8 cellular contexts compared by ENCODE assay signal in the genomic region with DNA sequence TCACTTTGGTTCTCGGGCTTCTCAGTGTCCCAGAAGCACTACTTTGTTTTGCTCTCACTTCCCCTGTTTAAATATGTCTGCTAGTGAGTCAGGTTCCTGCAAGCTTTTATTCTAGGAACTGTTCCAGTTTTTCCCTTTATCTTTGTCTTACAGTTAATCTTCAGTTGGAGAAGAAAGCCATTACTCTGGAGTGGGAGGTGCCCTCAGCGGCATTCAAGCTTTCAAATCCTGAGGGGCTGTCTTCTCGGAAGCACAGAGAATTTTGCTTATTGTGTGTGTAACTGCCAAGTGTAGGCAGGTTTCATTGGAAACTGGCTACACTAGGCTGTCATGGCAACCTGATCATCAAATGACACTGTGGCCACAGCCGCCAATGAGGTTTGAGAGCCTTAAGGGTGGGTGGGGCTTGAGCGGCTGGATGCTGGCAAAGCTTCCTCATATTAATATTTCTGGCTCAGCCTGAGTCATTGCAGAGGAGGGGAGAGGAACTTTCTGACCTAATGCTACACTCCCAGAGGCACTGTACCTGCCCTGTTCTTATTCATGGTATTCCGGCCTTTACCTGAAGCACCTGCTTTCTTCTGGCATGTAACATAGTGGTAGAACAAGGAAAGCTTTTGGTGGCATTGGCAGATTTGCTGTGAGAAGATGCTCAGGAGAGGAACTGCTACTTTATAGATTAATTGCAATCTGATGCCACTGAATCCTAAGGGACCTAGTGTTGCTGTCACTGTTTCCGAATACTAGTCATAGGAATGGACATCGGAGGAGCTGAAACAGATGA. TPM values are rescaled to one million over a fixed set of nuclear protein-coding genes. Genes with fewer than 3 reads are reported as not detected.
DNase-seq lines count a peak whose midpoint lies in the region; ATAC-seq and TF ChIP-seq lines count a peak whose summit lies in the region.

No MANE protein-coding gene starts in this region.

- 0 out of 2 replicates have a peak, but pooled peaks cover 6% of the 10 kb centered on the region for H3K36me3 Mint-ChIP-seq in HFFc6 (ENCODE audit: low read depth)
- H3K36me3 Mint-ChIP-seq in progenitor cell of endocrine pancreas (ENCODE audit: insufficient read depth) = no peaks in the 10 kb centered on the region

- WGBS in upper lobe of left lung, 2 donors = 17 to 28% methylated on average over 6 to 8 of the region's 8 CpGs

- TF ChIP-seq POLR2A in upper lobe of left lung (IDR thresholded peaks at IDR 0.05) = peak in 3 of 4 donors; percentile 33 to 68 (median 62)

- H3K27me3 ChIP-seq in upper lobe of left lung = no peaks in the 10 kb centered on the region

- TF ChIP-seq CTCF in HFFc6 (IDR thresholded peaks at IDR 0.05) (no peak), progenitor cell of endocrine pancreas (IDR thresholded peaks at IDR 0.05; ENCODE audit: unreplicated experiment) (no peak), upper lobe of left lung (IDR thresholded peaks at IDR 0.05) (no peak)

- H3K36me3 ChIP-seq in upper lobe of left lung = no peaks in the 10 kb centered on the region

- H3K27ac Mint-ChIP-seq in HFFc6 (peak overlapping the region; percentile 100), progenitor cell of endocrine pancreas (peak overlapping the region; percentile 88)

- H3K9me3 ChIP-seq in upper lobe of left lung = no peaks in the 10 kb centered on the region

- peaks cover 82% of the 10 kb centered on the region for H3K4me1 Mint-ChIP-seq in HFFc6 (ENCODE audit: low read depth)
- peaks cover 21% of the 10 kb centered on the region for H3K4me1 Mint-ChIP-seq in progenitor cell of endocrine pancreas (ENCODE audit: low read depth)

- H3K4me3 Mint-ChIP-seq in HFFc6 (peak overlapping the region; percentile 89), progenitor cell of endocrine pancreas (ENCODE audit: low read depth) (no peak overlapping the region)

- H3K4me3 ChIP-seq in upper lobe of left lung = peak overlapping the region in 2 of 4 donors; percentile 9 to 27

- peaks cover 75 to 90% (median 80%) of the 10 kb centered on the region in 4 donors for H3K4me1 ChIP-seq in upper lobe of left lung

- peak; percentile 86 for DNase-seq in GDM1 (lab: John Stamatoyannopoulos, UW)
- DNase-seq in HFFc6 = peak; percentile 98
- peak; percentile 81 for DNase-seq in NCI-H1092 treated with DMSO at 0.1 percent for 48 hours (lab: John Stamatoyannopoulos, UW)
- peak; percentile 92 for DNase-seq in SW480 (ENCODE audit: low spot score)
- DNase-seq in amniotic stem cell (lab: John Stamatoyannopoulos, UW) = peak; percentile 98
- DNase-seq in cardiac septum (ENCODE audit: low spot score) = peak; percentile 93
- DNase-seq in progenitor cell of endocrine pancreas (ENCODE audit: low spot score, unreplicated experiment) = no peak
- DNase-seq in upper lobe of left lung = peak in 1 of 2 donors; percentile 94

- intact Hi-C loops in cardiac septum (cut with DNase I) = no loop called here

- H3K9me3 Mint-ChIP-seq in HFFc6 (no peaks in the 10 kb centered on the region), progenitor cell of endocrine pancreas (ENCODE audit: low read depth) (no peaks in the 10 kb centered on the region)

- TF ChIP-seq EP300 in upper lobe of left lung (IDR thresholded peaks at IDR 0.05) = peak in 3 of 4 donors; percentile 43 to 84 (median 72)

- no peaks in the 10 kb centered on the region; the same call in none of the 2 replicates for H3K27me3 Mint-ChIP-seq in HFFc6 (ENCODE audit: insufficient read depth)
- no peaks in the 10 kb centered on the region for H3K27me3 Mint-ChIP-seq in progenitor cell of endocrine pancreas

- peak overlapping the region; percentile 87 to 92 (median 90) for H3K27ac ChIP-seq in upper lobe of left lung

- ATAC-seq in upper lobe of left lung (ENCODE audit: low FRiP score in 2 of 2) = peak; percentile 89 to 90

RNA-seq across cellular contexts. Expression of a gene that starts 26.3 kb away (rescaled TPM):
- total RNA-seq in HFFc6 (2021; fragmentation: NEBNext Ultra II Directional; extraction: Animal tissue kit (Norgen Biotek cat#: 25700)) = 10 to 100 TPM; 16.5 to 20.7 (median 18.4) TPM
- total RNA-seq in cardiac septum (5.6 TPM), progenitor cell of endocrine pancreas (9.7 and 10.0 TPM in 2 replicates), upper lobe of left lung (10 to 100 TPM; 23.6 to 40.2 (median 33.7) TPM)

RNA-seq across cellular contexts. Expression of a gene that starts 27.2 kb away (rescaled TPM):
- 10 to 100 TPM in 3 of 6 experiments, 1 to 10 TPM in 3; 8.7 to 11.5 (median 9.8) TPM for total RNA-seq in HFFc6 (2021; fragmentation: NEBNext Ultra II Directional; extraction: Animal tissue kit (Norgen Biotek cat#: 25700))
- 6.2 TPM for total RNA-seq in cardiac septum
- total RNA-seq in progenitor cell of endocrine pancreas = 9.6 and 10.8 TPM in 2 replicates
- total RNA-seq in upper lobe of left lung = 10 to 100 TPM in 5 of 6 donors, 1 to 10 TPM in 1; 8.0 to 37.7 (median 13.0) TPM

RNA-seq across cellular contexts. Expression of a gene that starts 33.2 kb away (rescaled TPM):
- 10 to 100 TPM; 68.5 to 82.8 (median 70.6) TPM for total RNA-seq in HFFc6 (2021; fragmentation: NEBNext Ultra II Directional; extraction: Animal tissue kit (Norgen Biotek cat#: 25700))
- 136 TPM for total RNA-seq in cardiac septum
- 60.4 and 61.5 TPM in 2 replicates for total RNA-seq in progenitor cell of endocrine pancreas
- 100 to 1,000 TPM in 1 of 6 donors, 10 to 100 TPM in 5; 45.9 to 116 (median 61.1) TPM for total RNA-seq in upper lobe of left lung

RNA-seq across cellular contexts. Expression of a gene that starts 54.9 kb away (rescaled TPM):
- not detected for total RNA-seq in HFFc6 (2021; fragmentation: NEBNext Ultra II Directional; extraction: Animal tissue kit (Norgen Biotek cat#: 25700))
- 2.0 TPM for total RNA-seq in cardiac septum
- not detected in 2 replicates for total RNA-seq in progenitor cell of endocrine pancreas
- total RNA-seq in upper lobe of left lung = 100 to 1,000 TPM in 2 of 6 donors, 10 to 100 TPM in 3, 1 to 10 TPM in 1; 9.0 to 193 (median 38.2) TPM
